ENCODE assay signal across 9 cellular contexts in the genomic region with DNA sequence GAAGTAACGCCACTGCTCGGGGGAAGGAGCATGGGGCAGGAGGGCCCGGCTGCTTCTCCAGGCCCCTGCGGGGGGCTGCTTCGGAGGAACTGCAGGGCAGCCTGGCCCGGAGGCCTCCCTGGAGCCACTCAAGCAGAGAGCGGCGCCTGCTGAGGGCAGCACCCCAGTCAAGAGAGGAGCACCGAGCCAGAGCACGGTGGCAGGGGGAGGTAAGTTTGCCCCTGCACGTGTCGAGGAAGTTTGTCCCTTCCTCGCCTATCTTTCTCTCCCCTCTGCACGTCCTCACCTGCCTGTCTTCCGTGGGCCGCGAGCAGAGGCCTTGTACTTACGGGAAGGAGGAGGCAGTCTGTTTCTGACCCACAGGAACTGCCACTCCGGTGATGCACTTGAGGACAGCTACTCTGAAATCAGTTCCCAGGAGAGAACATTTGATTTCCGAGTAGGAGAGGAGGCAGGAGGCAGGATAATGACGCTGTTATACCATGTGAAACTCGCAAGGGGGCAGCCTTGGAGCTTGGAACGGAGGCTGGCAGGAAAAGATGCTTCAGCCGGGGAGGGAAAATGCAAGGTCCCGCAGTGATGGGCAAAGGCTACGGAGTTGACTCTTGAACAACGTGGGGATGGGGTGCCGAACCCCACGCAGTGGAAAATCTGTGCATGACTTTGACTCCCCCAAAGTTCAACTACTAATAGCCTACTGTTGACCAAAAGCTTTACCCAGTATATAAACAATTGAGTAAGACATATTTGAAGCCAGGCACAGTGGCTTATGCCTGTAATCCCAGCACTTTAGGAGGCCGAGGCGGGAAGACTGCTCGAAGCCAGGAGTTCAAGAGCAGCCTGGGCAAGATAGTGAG. TPM values are rescaled to one million over a fixed set of nuclear protein-coding genes. Genes with fewer than 3 reads are reported as not detected.
DNase-seq lines count a peak whose midpoint lies in the region; ATAC-seq, FAIRE-seq and TF ChIP-seq lines count a peak whose summit lies in the region.
"Had no signal": no experiment of that assay in that cellular context is flagged by ENCODE, and none has a peak within 500 bp of the region (broad histone marks: within the 10 kb centered on the region; RNA-seq: fewer than 3 reads in every experiment).

No MANE protein-coding gene starts in this region.

- no peaks in the 10 kb centered on the region for H3F3A ChIP-seq in Loucy (ENCODE audit: low read depth)

- TF ChIP-seq CTCF in Loucy (conservative IDR thresholded peaks at IDR 0.05; ENCODE audit: low read length), result peak; percentile 87
- peak; percentile 83 for TF ChIP-seq CTCF in RWPE1 (conservative IDR thresholded peaks at IDR 0.05; ENCODE audit: low read depth)
- TF ChIP-seq CTCF in thoracic aorta (IDR thresholded peaks at IDR 0.05), result peak; percentile 30

- H3K27me3 ChIP-seq in Loucy (ENCODE audit: insufficient read depth, low read length, poor library complexity, severe bottlenecking) (no peaks in the 10 kb centered on the region), thoracic aorta (replicated peaks; ENCODE audit: insufficient read depth) (no peaks in the 10 kb centered on the region)

- CTCF ChIA-PET in RWPE1 (lab: Yijun Ruan, JAX), result interaction anchor here (0.5 to 2.7 kb wide), 25 partner anchors 8 to 560 kb away, joined by 3 to 52 read pairs (median 4); no protein-coding TSS in a partner anchor

- H3K27ac ChIP-seq in RWPE1 (no peak overlapping the region), thoracic aorta (no peak overlapping the region)

- H4K20me1 ChIP-seq in Loucy (ENCODE audit: insufficient read depth, low read length, poor library complexity, severe bottlenecking), result no peaks in the 10 kb centered on the region

- peak overlapping the region; percentile 45 for H3K4me2 ChIP-seq in Loucy (ENCODE audit: low read depth, low read length, poor library complexity, severe bottlenecking)

- H3K9ac ChIP-seq in Loucy (ENCODE audit: low read depth, low read length, poor library complexity, severe bottlenecking), result no peak overlapping the region

- peaks cover 12% of the 10 kb centered on the region for H3K4me1 ChIP-seq in Loucy (ENCODE audit: insufficient read depth, low read length, poor library complexity, severe bottlenecking)
- no peaks in the 10 kb centered on the region for H3K4me1 ChIP-seq in thoracic aorta (ENCODE audit: control insufficient read depth in 1 of 2, low read depth in 2 of 2)

- no peak for FAIRE-seq in frontal cortex (lab: Jason Lieb, UNC)
- FAIRE-seq: endometrium had no signal

- H2AFZ ChIP-seq in Loucy (ENCODE audit: low read length), result peak overlapping the region; percentile 51; the same call in 1 of the 2 replicates

- no peak for ATAC-seq in thoracic aorta (ENCODE audit: insufficient number of reproducible peaks, low FRiP score, low read depth)
- ATAC-seq in HG02973 (IDR thresholded peaks at IDR 0.05; ENCODE audit: unreplicated experiment), result no peak

- peak; percentile 68 for DNase-seq in EL
- peak; percentile 86 for DNase-seq in RWPE1 (ENCODE audit: low spot score)
- peak; percentile 48 for DNase-seq in activated effector memory CD4-positive, alpha-beta T cell treated with Interleukin-2 at 50 U/mL for 16 hours
- peak; percentile 84 to 88 for DNase-seq in frontal cortex (ENCODE audit: low spot score in 2 of 2)
- peak; percentile 38 for DNase-seq in occipital lobe (lab: John Stamatoyannopoulos, UW)
- DNase-seq in thoracic aorta (ENCODE audit: low spot score), result no peak

- H3K36me3 ChIP-seq in Loucy (ENCODE audit: insufficient read depth, low read length) (no peaks in the 10 kb centered on the region), thoracic aorta (no peaks in the 10 kb centered on the region)

- H3K9me2 ChIP-seq in Loucy (replicated peaks; ENCODE audit: low read depth, low read length), result no peaks in the 10 kb centered on the region

- POLR2A ChIA-PET in RWPE1 (lab: Yijun Ruan, JAX; ENCODE audit: low non-redundant PET), result no interaction called here

- H3K79me2 ChIP-seq in Loucy (ENCODE audit: insufficient read depth, low read length), result no peaks in the 10 kb centered on the region

- H3K9me3 ChIP-seq in Loucy (ENCODE audit: insufficient read depth, low read depth, low read length), result no peaks in the 10 kb centered on the region
- H3K9me3 ChIP-seq in thoracic aorta, result no peaks in the 10 kb centered on the region

- no peak overlapping the region for H3K4me3 ChIP-seq in Loucy (ENCODE audit: low read length, poor library complexity, severe bottlenecking)
- no peak overlapping the region for H3K4me3 ChIP-seq in thoracic aorta

RNA-seq across cellular contexts. Expression of a gene that starts 5.0 kb away (rescaled TPM):
- total RNA-seq in frontal cortex (not detected), occipital lobe (not detected), thoracic aorta (not detected)

RNA-seq across cellular contexts. Expression of a gene that starts 5.6 kb away (rescaled TPM):
- total RNA-seq in frontal cortex (not detected), occipital lobe (not detected), thoracic aorta (not detected)

RNA-seq across cellular contexts. Expression of a gene that starts 18.2 kb away (rescaled TPM):
- not detected for total RNA-seq in frontal cortex
- not detected for total RNA-seq in occipital lobe
- total RNA-seq in thoracic aorta, result not detected

RNA-seq across cellular contexts. Expression of a gene that starts 23.7 kb away (rescaled TPM):
- total RNA-seq in frontal cortex (not detected), occipital lobe (not detected), thoracic aorta (1 to 10 TPM; 1.4 to 3.6 TPM)

Comparison
In these comparisons a context has a peak if more than half of its experiments do, and no peak if none do; other contexts are left out.
1. CTCF ChIP-seq: peak in every context shown above with its lines; median percentile 87 in Loucy; 83 in RWPE1; 30 in thoracic aorta.